In genomic region chr6:73559399-73559794, GRCh38 we compare ENCODE assay signal across 7 cellular contexts. TPM values are rescaled to one million over a fixed set of nuclear protein-coding genes. Genes with fewer than 3 reads are reported as not detected.
DNase-seq lines count a peak whose midpoint lies in the region; ATAC-seq, FAIRE-seq and TF ChIP-seq lines count a peak whose summit lies in the region.
"Not testable (repeated sequence)": the region's sequence is repeated elsewhere in the genome, so short reads cannot be mapped to it uniquely, and the experiment has no call there.

No MANE protein-coding gene starts in this region.

- not testable (repeated sequence) for H3K27ac Mint-ChIP-seq in GM23338
- peak overlapping the region; percentile 19 for H3K27ac Mint-ChIP-seq in activated T-helper 17 cell treated with anti-CD3 and anti-CD28 coated beads, Interleukin-2, amount 50 U/mL, for 72 hours
- H3K27ac Mint-ChIP-seq in neural crest cell (ENCODE audit: unreplicated experiment) (peak overlapping the region; percentile 70), progenitor cell of endocrine pancreas (peak overlapping the region; percentile 33)

- H3K4me3 Mint-ChIP-seq in GM23338; activated T-helper 17 cell treated with anti-CD3 and anti-CD28 coated beads, Interleukin-2, amount 50 U/mL, for 72 hours; neural crest cell; progenitor cell of endocrine pancreas (ENCODE audit: low read depth): not testable (repeated sequence)

- H3K27ac ChIP-seq in GM23338 (ENCODE audit: low read depth); H1 (ENCODE audit: low read depth, low read length); mesendoderm (ENCODE audit: low read depth, low read length): not testable (repeated sequence)

- not testable (repeated sequence) for ATAC-seq in GM23338; activated T-helper 17 cell treated with anti-CD3 and anti-CD28 coated beads, Interleukin-2, amount 50 U/mL, for 72 hours (replicated peaks)

- H3K79me1 ChIP-seq in H1 (ENCODE audit: low read depth, low read length); mesendoderm (ENCODE audit: low read length): not testable (repeated sequence)

- not testable (repeated sequence) for DNase-seq in GM23338 (ENCODE audit: low spot score); H1 (ENCODE audit: low read depth in 1 of 2, low spot score in 2 of 2); mesendoderm; neural crest cell (ENCODE audit: low read depth, low spot score); progenitor cell of endocrine pancreas (ENCODE audit: low spot score, unreplicated experiment)
- peak; percentile 21 for DNase-seq in M059J (ENCODE audit: low read depth)

- H4K20me1 ChIP-seq in GM23338 (replicated peaks; ENCODE audit: insufficient read depth); H1 (replicated peaks in 1 of 2; ENCODE audit: control insufficient read depth in 1 of 2, insufficient read depth in 2 of 2, low read length in 2 of 2): not testable (repeated sequence)

- not testable (repeated sequence) for H3K56ac ChIP-seq in H1 (replicated peaks; ENCODE audit: insufficient read length, low read depth, low read length)
- peak overlapping the region; percentile 34 for H3K56ac ChIP-seq in mesendoderm (ENCODE audit: low read length)

- H2BK15ac ChIP-seq in H1 (ENCODE audit: low read length); mesendoderm (replicated peaks; ENCODE audit: low read depth): not testable (repeated sequence)

- H2BK12ac ChIP-seq in H1 (ENCODE audit: low read depth, low read length): not testable (repeated sequence)

- H3K9me2 ChIP-seq in GM23338 (ENCODE audit: insufficient read depth): not testable (repeated sequence)

- H3K4me1 ChIP-seq in GM23338 (ENCODE audit: insufficient read depth): peaks cover 13% of the 10 kb centered on the region
- not testable (repeated sequence) for H3K4me1 ChIP-seq in H1 (replicated peaks in 1 of 4; ENCODE audit: control insufficient read depth in 3 of 4, insufficient read depth in 4 of 4, low read length in 3 of 4); mesendoderm (ENCODE audit: control insufficient read depth, low read depth, low read length)

- H3K9me3 ChIP-seq in H1 (ENCODE audit: insufficient read depth in 2 of 2, low read depth in 1 of 2, low read length in 1 of 2): not testable (repeated sequence)

- not testable (repeated sequence) for H3K23ac ChIP-seq in H1 (ENCODE audit: insufficient read length); mesendoderm (ENCODE audit: low read length)

- not testable (repeated sequence) for H2BK20ac ChIP-seq in H1 (ENCODE audit: low read length)

- H3K4me2 ChIP-seq in GM23338; mesendoderm (ENCODE audit: low read length): not testable (repeated sequence)
- H3K4me2 ChIP-seq in H1 (ENCODE audit: insufficient read depth in 1 of 2, low read depth in 2 of 2, low read length in 2 of 2): peak overlapping the region in 1 of 2 experiments; percentile 24; a peak in 1 of 4 replicates

- not testable (repeated sequence) for H3K36me3 Mint-ChIP-seq in GM23338 (ENCODE audit: low read depth); activated T-helper 17 cell treated with anti-CD3 and anti-CD28 coated beads, Interleukin-2, amount 50 U/mL, for 72 hours (ENCODE audit: low read depth); neural crest cell (ENCODE audit: low read depth); progenitor cell of endocrine pancreas (ENCODE audit: insufficient read depth)

- H3K27me3 ChIP-seq in GM23338 (ENCODE audit: insufficient read depth); H1 (replicated peaks in 1 of 4; ENCODE audit: control insufficient read depth in 3 of 4, extremely low read depth in 1 of 4, insufficient read depth in 3 of 4, low read length in 3 of 4); mesendoderm (ENCODE audit: insufficient read depth, low read length, poor library complexity): not testable (repeated sequence)

- POLR2A ChIA-PET in H1 (lab: Charles Lee; ENCODE audit: partially characterized antibody): interaction anchor here (0.9 to 45.0 kb wide), 8 partner anchors 7 to 94 kb away, joined by 3 to 1482 read pairs (median 5); partner anchors contain the start of genes EEF1A1 and SLC17A5

- H2AFZ ChIP-seq in GM23338: 0 out of 2 replicates have a peak overlapping the region, but pooled peaks have one; percentile 32
- not testable (repeated sequence) for H2AFZ ChIP-seq in H1 (ENCODE audit: low read length)

- H3K9me3 Mint-ChIP-seq in GM23338; activated T-helper 17 cell treated with anti-CD3 and anti-CD28 coated beads, Interleukin-2, amount 50 U/mL, for 72 hours; neural crest cell; progenitor cell of endocrine pancreas (ENCODE audit: low read depth): not testable (repeated sequence)

- 92% methylated on average over 12 of the region's 12 CpGs; no CpG with 5 or more reads in 1 of the 2 experiments for WGBS in H1 (ENCODE audit: extremely low coverage in 1 of 2, insufficient coverage in 1 of 2, insufficient read length in 1 of 2, insufficient replicate concordance in 2 of 2, low coverage in 1 of 2, low lambda C conversion rate in 2 of 2, missing lambda C conversion rate in 1 of 2), 2 experiments
- WGBS in mesendoderm (ENCODE audit: extremely low coverage, insufficient coverage, low lambda C conversion rate): no CpG with 5 or more reads among the region's 12 CpGs

- H3K18ac ChIP-seq in H1 (ENCODE audit: extremely low read depth, low read length); mesendoderm (ENCODE audit: low read length): not testable (repeated sequence)

- not testable (repeated sequence) for H4K5ac ChIP-seq in H1 (ENCODE audit: insufficient read length, low read depth, low read length); mesendoderm (ENCODE audit: low read length)

- H3K23me2 ChIP-seq in H1 (ENCODE audit: low read depth, low read length): not testable (repeated sequence)

- not testable (repeated sequence) for H3K14ac ChIP-seq in H1 (ENCODE audit: insufficient read length)

- not testable (repeated sequence) for H3K4me3 ChIP-seq in GM23338; H1 (ENCODE audit: extremely low read depth in 1 of 4, insufficient read depth in 2 of 4, low read depth in 3 of 4, low read length in 4 of 4); mesendoderm (ENCODE audit: low read length)

- H3K4ac ChIP-seq in H1 (replicated peaks; ENCODE audit: insufficient read length, low read depth, low read length); mesendoderm (ENCODE audit: low read depth, low read length): not testable (repeated sequence)

- not testable (repeated sequence) for TF ChIP-seq CTCF in GM23338 (conservative IDR thresholded peaks at IDR 0.05; ENCODE audit: low read depth in 2 of 2); H1 (IDR thresholded peaks at IDR 0.05; ENCODE audit: control extremely low read depth in 1 of 3, insufficient read depth in 1 of 3, low read depth in 1 of 3, low read length in 3 of 3); neural crest cell (conservative IDR thresholded peaks at IDR 0.05); progenitor cell of endocrine pancreas (IDR thresholded peaks at IDR 0.05; ENCODE audit: unreplicated experiment)

- H3K9ac ChIP-seq in H1 (replicated peaks in 1 of 4; ENCODE audit: extremely low read depth in 1 of 4, low read depth in 3 of 4, low read length in 3 of 4); mesendoderm (ENCODE audit: low read length): not testable (repeated sequence)

- H2AK5ac ChIP-seq in H1 (ENCODE audit: low read depth, low read length); mesendoderm (ENCODE audit: low read length): not testable (repeated sequence)

- not testable (repeated sequence) for H3K36me3 ChIP-seq in GM23338 (ENCODE audit: insufficient read depth); H1 (ENCODE audit: control insufficient read depth in 2 of 4, insufficient read depth in 4 of 4, low read length in 3 of 4); mesendoderm (ENCODE audit: control insufficient read depth, insufficient read depth, low read length)

- H3K27me3 Mint-ChIP-seq in GM23338 (ENCODE audit: insufficient read depth, low read depth, poor library complexity); activated T-helper 17 cell treated with anti-CD3 and anti-CD28 coated beads, Interleukin-2, amount 50 U/mL, for 72 hours; neural crest cell (ENCODE audit: low read depth); progenitor cell of endocrine pancreas: not testable (repeated sequence)

- H2BK120ac ChIP-seq in H1 (replicated peaks; ENCODE audit: low read depth, low read length): peak overlapping the region; percentile 38
- H2BK120ac ChIP-seq in mesendoderm (ENCODE audit: low read depth, low read length): not testable (repeated sequence)

- H3F3A ChIP-seq in GM23338 (replicated peaks; ENCODE audit: low read depth): not testable (repeated sequence)

- not testable (repeated sequence) for FAIRE-seq in H1 (lab: Jason Lieb, UNC)

- not testable (repeated sequence) for H4K8ac ChIP-seq in H1 (ENCODE audit: extremely low read depth, insufficient read depth, low read length); mesendoderm (ENCODE audit: low read depth, low read length)

- peaks cover 31% of the 10 kb centered on the region for H3K4me1 Mint-ChIP-seq in GM23338
- H3K4me1 Mint-ChIP-seq in activated T-helper 17 cell treated with anti-CD3 and anti-CD28 coated beads, Interleukin-2, amount 50 U/mL, for 72 hours: not testable (repeated sequence)
- H3K4me1 Mint-ChIP-seq in neural crest cell: peaks cover 56% of the 10 kb centered on the region
- H3K4me1 Mint-ChIP-seq in progenitor cell of endocrine pancreas (ENCODE audit: low read depth): peaks cover 14% of the 10 kb centered on the region

- H2BK5ac ChIP-seq in H1 (ENCODE audit: low read depth, low read length); mesendoderm (ENCODE audit: low read length): not testable (repeated sequence)

- TF ChIP-seq POLR2A in H1 (IDR thresholded peaks at IDR 0.05; ENCODE audit: control extremely low read depth in 1 of 2, low read depth in 2 of 2, low read length in 2 of 2): not testable (repeated sequence)

- TF ChIP-seq EP300 in H1 (IDR thresholded peaks at IDR 0.05; ENCODE audit: borderline replicate concordance in 1 of 2, low read depth in 2 of 2, low read length in 2 of 2): not testable (repeated sequence)

- CTCF ChIA-PET in H1 (lab: Charles Lee; ENCODE audit: partially characterized antibody): interaction anchor here (0.6 to 4.2 kb wide), 16 partner anchors 9 to 143 kb away, joined by 3 to 25 read pairs (median 4); partner anchors contain the start of gene EEF1A1

- H3K79me2 ChIP-seq in GM23338 (replicated peaks; ENCODE audit: insufficient read depth); H1 (ENCODE audit: control insufficient read depth in 1 of 2, insufficient read depth in 2 of 2, low read length in 2 of 2); mesendoderm (ENCODE audit: control insufficient read depth, insufficient read depth, low read length): not testable (repeated sequence)

- H4K91ac ChIP-seq in H1 (replicated peaks; ENCODE audit: insufficient read length, low read length): peak overlapping the region; percentile 1

- TF ChIP-seq RAD21 in H1 (IDR thresholded peaks at IDR 0.05 in 1 of 2, conservative IDR thresholded peaks at IDR 0.05 in 1 of 2; ENCODE audit: low read depth in 2 of 2, low read length in 2 of 2): not testable (repeated sequence)

RNA-seq across cellular contexts. Expression of gene EEF1A1, which starts 38.6 kb away (rescaled TPM):
- total RNA-seq in GM23338 (2014; rRNA removed; shearing (Covaris generic)): 12,342 and 13,362 TPM in 2 replicates
- polyA plus RNA-seq in GM23338 (2016; fragmentation: Nextera tagmentation; extraction: Ambion mirVana) (7,677 and 8,712 TPM in 2 replicates), H1 (2011; rRNA removed) (10,552 and 13,927 TPM in 2 replicates)
- 4,897 and 5,853 TPM in 2 replicates for total RNA-seq in M059J (2014; rRNA removed; shearing (Covaris generic))
- over 10,000 TPM in 1 of 2 donors, 1,000 to 10,000 TPM in 1; 9,813 to 18,243 TPM for total RNA-seq in activated T-helper 17 cell treated with anti-CD3 and anti-CD28 coated beads, Interleukin-2, amount 50 U/mL, for 72 hours
- 13,468 and 13,823 TPM in 2 replicates for total RNA-seq in H1 (2021; fragmentation: NEBNext Ultra II Directional; extraction: Animal tissue kit (Norgen Biotek cat#: 25700))
- polyA plus RNA-seq in H1 (2011; cell fraction: cytosol; rRNA removed): 16,498 TPM
- 10,268 TPM for polyA plus RNA-seq in H1 (2011; cell fraction: nucleus; rRNA removed)
- 14,752 to 19,552 TPM (median 16,169 TPM) in 4 replicates for polyA plus RNA-seq in H1 (2012, experiment 1 of 2)
- polyA plus RNA-seq in H1 (2012, experiment 2 of 2): 2,073 TPM
- polyA plus RNA-seq in H1 (2013, experiment 1 of 2): 13,042 TPM
- polyA plus RNA-seq in H1 (2013, experiment 2 of 2): 13,003 TPM
- polyA minus RNA-seq in H1 (2011; rRNA and poly(A)+ RNA removed): 13,556 and 16,300 TPM in 2 replicates
- polyA minus RNA-seq in H1 (2011; cell fraction: cytosol; rRNA and poly(A)+ RNA removed): 5,618 TPM
- 6,584 TPM for polyA minus RNA-seq in H1 (2011; cell fraction: nucleus; rRNA and poly(A)+ RNA removed)
- 13,473 TPM for polyA plus RNA-seq in mesendoderm (2013, experiment 1 of 2)
- polyA plus RNA-seq in mesendoderm (2013, experiment 2 of 2): 13,556 TPM
- total RNA-seq in neural crest cell (11,869 and 11,975 TPM in 2 replicates), progenitor cell of endocrine pancreas (12,032 and 12,129 TPM in 2 replicates)
